31 cellular contexts compared by ENCODE assay signal in genomic region chr2:233936089-233936488, GRCh38. TPM values are rescaled to one million over a fixed set of nuclear protein-coding genes. Genes with fewer than 3 reads are reported as not detected.
"Had no signal": no experiment of that assay in that cellular context is flagged by ENCODE, and none has a peak within 500 bp of the region (broad histone marks: within the 10 kb centered on the region; RNA-seq: fewer than 3 reads in every experiment).

No MANE protein-coding gene starts in this region.

- H3K4me3 ChIP-seq: coronary artery, dorsolateral prefrontal cortex, gastroesophageal sphincter, right lobe of liver, tibial nerve had no signal

- H3K36me3 Mint-ChIP-seq: mesothelial cell of epicardium had no signal

- ATAC-seq: activated CD4-positive, CD25-positive, alpha-beta regulatory T cell treated with anti-CD3 and anti-CD28 coated beads, Interleukin-2, amount 50 U/mL, for 24 hours; activated T-cell treated with anti-CD3 and anti-CD28 coated beads, Interleukin-2, amount 50 U/mL, for 4 hours; activated T-helper 17 cell treated with anti-CD3 and anti-CD28 coated beads, Interleukin-2, amount 50 U/mL, for 72 hours; gastroesophageal sphincter; left cardiac atrium; left ventricle myocardium superior; right lobe of liver had no signal

- H3K4me1 Mint-ChIP-seq: activated CD4-positive, alpha-beta T cell treated with anti-CD3 and anti-CD28 coated beads, Interleukin-2, amount 10 ng/mL, durations not matched to agents 24 days and 14 days; mesothelial cell of epicardium; nephron progenitor cell had no signal

- H3K27ac Mint-ChIP-seq: activated CD4-positive, alpha-beta memory T cell treated with anti-CD3 and anti-CD28 coated beads, Interleukin-2, amount 10 ng/mL, durations not matched to agents 7 days and 5 days; activated CD4-positive, alpha-beta T cell treated with anti-CD3 and anti-CD28 coated beads, Interleukin-2, amount 10 ng/mL, durations not matched to agents 24 days and 14 days; activated T-helper 17 cell treated with anti-CD3 and anti-CD28 coated beads, Interleukin-2, amount 50 U/mL, for 72 hours; mesothelial cell of epicardium; naive B cell; nephron progenitor cell had no signal

- DNase-seq: activated CD4-positive, alpha-beta memory T cell treated with anti-CD3 and anti-CD28 coated beads, Interleukin-2, amount 10 ng/mL, durations not matched to agents 7 days and 5 days; activated CD4-positive, alpha-beta T cell treated with anti-CD3 and anti-CD28 coated beads, Interleukin-2, amount 10 ng/mL, durations not matched to agents 24 days and 14 days; activated gamma-delta T cell treated with Interleukin-2 at 50 U/mL for 16 hours; activated naive CD4-positive, alpha-beta T cell treated with anti-CD3 and anti-CD28 coated beads, Interleukin-2, amount 50 U/mL, for 16 hours; activated T-cell treated with anti-CD3 and anti-CD28 coated beads, Interleukin-2, amount 50 U/mL, for 4 hours; amniotic stem cell; brain microvascular endothelial cell; dorsolateral prefrontal cortex; effector memory CD4-positive, alpha-beta T cell; erythroblast; hippocampal formation; left cardiac atrium; left ventricle myocardium superior; naive B cell; nephron progenitor cell; right lobe of liver; stimulated activated CD4-positive, alpha-beta T cell treated with anti-CD3 and anti-CD28 coated beads, Interleukin-2, amount 100 ng/mL, for 48 hours; stimulated activated naive CD4-positive, alpha-beta T cell treated with Interleukin-2 at 50 U/mL for 16 hours; WERI-Rb-1 had no signal

- H3K4me1 ChIP-seq: right lobe of liver, tibial nerve had no signal

- H3K9me3 ChIP-seq: gastroesophageal sphincter, neutrophil, right lobe of liver, tibial nerve had no signal

- H3K9me3 Mint-ChIP-seq: activated CD4-positive, alpha-beta memory T cell treated with anti-CD3 and anti-CD28 coated beads, Interleukin-2, amount 10 ng/mL, durations not matched to agents 7 days and 5 days; activated CD4-positive, alpha-beta T cell treated with anti-CD3 and anti-CD28 coated beads, Interleukin-2, amount 10 ng/mL, durations not matched to agents 24 days and 14 days; activated T-cell treated with anti-CD3 and anti-CD28 coated beads, Interleukin-2, amount 50 U/mL, for 4 hours; activated T-helper 17 cell treated with anti-CD3 and anti-CD28 coated beads, Interleukin-2, amount 50 U/mL, for 72 hours; mesothelial cell of epicardium; nephron progenitor cell had no signal

- H3K27me3 ChIP-seq: right lobe of liver had no signal

- H3K27ac ChIP-seq: brain microvascular endothelial cell, coronary artery, dorsolateral prefrontal cortex, gastroesophageal sphincter, neutrophil, right lobe of liver, tibial nerve, WERI-Rb-1 had no signal

- H3K36me3 ChIP-seq: brain microvascular endothelial cell, gastroesophageal sphincter, neutrophil, right lobe of liver, tibial nerve, WERI-Rb-1 had no signal

- H3K4me3 Mint-ChIP-seq: activated CD4-positive, alpha-beta memory T cell treated with anti-CD3 and anti-CD28 coated beads, Interleukin-2, amount 10 ng/mL, durations not matched to agents 7 days and 5 days; activated CD4-positive, alpha-beta T cell treated with anti-CD3 and anti-CD28 coated beads, Interleukin-2, amount 10 ng/mL, durations not matched to agents 24 days and 14 days; activated T-cell treated with anti-CD3 and anti-CD28 coated beads, Interleukin-2, amount 50 U/mL, for 4 hours; activated T-helper 17 cell treated with anti-CD3 and anti-CD28 coated beads, Interleukin-2, amount 50 U/mL, for 72 hours; mesothelial cell of epicardium; naive B cell; nephron progenitor cell had no signal

RNA-seq across cellular contexts. Expression of gene TRPM8, which starts 18.9 kb away (rescaled TPM):
- total RNA-seq: activated CD4-positive, alpha-beta memory T cell treated with anti-CD3 and anti-CD28 coated beads, Interleukin-2, amount 10 ng/mL, durations not matched to agents 7 days and 5 days; activated CD4-positive, alpha-beta T cell treated with anti-CD3 and anti-CD28 coated beads, Interleukin-2, amount 10 ng/mL, durations not matched to agents 24 days and 14 days; fibroblast of villous mesenchyme; gastroesophageal sphincter; left cardiac atrium; left ventricle myocardium superior; mesothelial cell of epicardium; osteocyte; posterior vena cava; skeletal muscle tissue; tibial nerve; urinary bladder had no signal
